In the genomic region with DNA sequence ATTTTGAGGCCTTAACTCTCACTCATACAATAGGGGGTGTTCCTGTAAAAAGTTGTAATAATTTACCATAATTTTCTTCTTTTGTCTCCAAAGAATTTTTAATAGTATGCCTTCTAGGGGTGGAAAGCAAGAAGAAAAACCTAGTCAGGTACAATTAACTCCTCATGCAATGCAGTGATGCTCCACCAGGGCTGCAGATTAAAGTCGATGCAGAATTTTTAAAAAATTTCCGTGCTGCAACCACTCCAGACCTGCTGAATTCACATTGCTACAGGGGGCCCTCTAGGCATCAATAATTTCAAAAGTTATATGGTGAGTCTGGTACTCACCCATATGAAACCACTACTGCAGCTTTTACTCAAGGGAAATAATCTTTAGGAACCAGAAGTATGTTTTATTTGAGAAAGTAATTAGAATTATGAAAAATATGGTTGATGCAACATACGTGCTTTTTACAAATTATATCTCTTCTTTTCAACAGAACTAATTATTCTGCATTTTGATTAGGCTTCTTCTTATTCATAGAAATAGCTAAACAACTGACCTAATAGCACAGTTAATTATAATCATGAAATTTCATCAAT, we compare ENCODE assay signal across 9 cellular contexts.
DNase-seq lines count a peak whose midpoint lies in the region; ATAC-seq, FAIRE-seq and TF ChIP-seq lines count a peak whose summit lies in the region.
"Had no signal": no experiment of that assay in that cellular context is flagged by ENCODE, and none has a peak within 500 bp of the region (broad histone marks: within the 10 kb centered on the region; RNA-seq: fewer than 3 reads in every experiment).

No MANE protein-coding gene starts in this region.

- H2BK20ac ChIP-seq in IMR-90 (ENCODE audit: low read depth, low read length): no peak overlapping the region

- no peak overlapping the region for H3K23ac ChIP-seq in IMR-90 (ENCODE audit: low read depth, low read length)

- CTCF ChIA-PET in IMR-90 (lab: Yijun Ruan, JAX): interaction anchor here (0.6 to 1.0 kb wide), 2 partner anchors 99 to 235 kb away, joined by 3 read pairs; no protein-coding TSS in a partner anchor

- no peak overlapping the region for H3K27ac Mint-ChIP-seq in astrocyte (ENCODE audit: unreplicated experiment)

- no peak overlapping the region for H3K4me2 ChIP-seq in DND-41 (ENCODE audit: insufficient read depth, low read length)
- H3K4me2 ChIP-seq in IMR-90 (ENCODE audit: low read depth, low read length): no peak overlapping the region
- H3K4me2 ChIP-seq in astrocyte (ENCODE audit: low read length): no peak overlapping the region

- no peak for TF ChIP-seq POLR2A in IMR-90 (IDR thresholded peaks at IDR 0.05; ENCODE audit: low read depth, low read length)

- intact Hi-C loops in IMR-90 (cut with micrococcal nuclease): loop anchor here (2.0 to 10.0 kb wide), 5 partner anchors 33 to 1391 kb away; no protein-coding TSS in a partner anchor

- H3K79me2 ChIP-seq in DND-41 (ENCODE audit: insufficient read depth, low read length) (peaks cover 21% of the 10 kb centered on the region), astrocyte (ENCODE audit: insufficient read depth, low read length) (no peaks in the 10 kb centered on the region)

- no peak overlapping the region for H3K4me3 Mint-ChIP-seq in astrocyte (ENCODE audit: unreplicated experiment)

- no peaks in the 10 kb centered on the region for H3K9me3 Mint-ChIP-seq in astrocyte (ENCODE audit: unreplicated experiment)

- no peaks in the 10 kb centered on the region for H3K9me3 ChIP-seq in DND-41 (ENCODE audit: insufficient read depth, low read length, severe bottlenecking)
- no peaks in the 10 kb centered on the region for H3K9me3 ChIP-seq in IMR-90 (ENCODE audit: control insufficient read depth, insufficient read depth, low read length)
- no peaks in the 10 kb centered on the region for H3K9me3 ChIP-seq in astrocyte (ENCODE audit: insufficient read depth, low read depth, low read length)
- no peaks in the 10 kb centered on the region for H3K9me3 ChIP-seq in liver (ENCODE audit: control insufficient read depth in 4 of 4, low read length in 3 of 4)

- no peak overlapping the region for H2AK5ac ChIP-seq in IMR-90 (ENCODE audit: low read depth, low read length)

- POLR2A ChIA-PET in IMR-90 (lab: Charles Lee; ENCODE audit: unreplicated experiment): no interaction called here

- H3K79me1 ChIP-seq in IMR-90 (ENCODE audit: low read depth in 1 of 2, low read length in 2 of 2): no peaks in the 10 kb centered on the region

- H3K4me3 ChIP-seq in DND-41 (ENCODE audit: low read depth in 1 of 2, low read length in 2 of 2) (no peak overlapping the region), IMR-90 (ENCODE audit: insufficient read depth, low read depth, low read length) (no peak overlapping the region), astrocyte (ENCODE audit: insufficient read depth, low read depth, low read length) (no peak overlapping the region), liver (ENCODE audit: low read depth in 1 of 3, low read length in 3 of 3) (no peak overlapping the region)

- no peak overlapping the region for H2BK15ac ChIP-seq in IMR-90 (ENCODE audit: low read depth, low read length)

- H3K36me3 ChIP-seq in DND-41 (ENCODE audit: insufficient read depth, low read length): peaks cover 5% of the 10 kb centered on the region
- H3K36me3 ChIP-seq in IMR-90 (ENCODE audit: control insufficient read depth, insufficient read depth, low read length): no peaks in the 10 kb centered on the region
- no peaks in the 10 kb centered on the region for H3K36me3 ChIP-seq in astrocyte (ENCODE audit: insufficient read depth, low read length)
- no peaks in the 10 kb centered on the region for H3K36me3 ChIP-seq in liver (ENCODE audit: control insufficient read depth in 4 of 4, insufficient read depth in 3 of 4, low read depth in 1 of 4, low read length in 3 of 4)

- H4K5ac ChIP-seq in IMR-90 (ENCODE audit: low read depth, low read length): no peak overlapping the region

- H3K9ac ChIP-seq in DND-41 (ENCODE audit: low read depth, low read length) (no peak overlapping the region), IMR-90 (ENCODE audit: low read depth, low read length) (no peak overlapping the region), astrocyte (ENCODE audit: low read length) (no peak overlapping the region), liver (ENCODE audit: low read depth in 1 of 2, low read length in 2 of 2) (no peak overlapping the region)

- TF ChIP-seq RAD21 in IMR-90 (IDR thresholded peaks at IDR 0.05; ENCODE audit: low read length) (peak; percentile 28; the same call in 1 of the 2 replicates), liver (IDR thresholded peaks at IDR 0.05) (peak; percentile 27 to 52)

- ATAC-seq in DND-41 (ENCODE audit: insufficient read depth, low read depth) (peak; percentile 44; the same call in 1 of the 3 replicates), IMR-90 (ENCODE audit: low read depth) (no peak)

- H4K91ac ChIP-seq in IMR-90 (ENCODE audit: insufficient read depth, low read depth, low read length): no peak overlapping the region

- H2BK5ac ChIP-seq in IMR-90 (ENCODE audit: low read depth, low read length, poor library complexity, severe bottlenecking): no peak overlapping the region

- H3K9me1 ChIP-seq in IMR-90 (ENCODE audit: insufficient read depth, low read length): no peaks in the 10 kb centered on the region; the same call in 1 of the 2 replicates

- H3K27me3 Mint-ChIP-seq in astrocyte (ENCODE audit: low read depth, unreplicated experiment): peaks cover 4% of the 10 kb centered on the region

- TF ChIP-seq CTCF in DND-41 (IDR thresholded peaks at IDR 0.05; ENCODE audit: borderline replicate concordance, extremely low read depth, low read length, poor library complexity, severe bottlenecking): peak; percentile 55
- TF ChIP-seq CTCF in IMR-90 (conservative IDR thresholded peaks at IDR 0.05; ENCODE audit: low read depth, low read length): peak; percentile 29; the same call in 1 of the 2 replicates
- TF ChIP-seq CTCF in astrocyte (IDR thresholded peaks at IDR 0.05; ENCODE audit: insufficient read depth, low read depth, low read length): peak; percentile 56
- TF ChIP-seq CTCF in liver (IDR thresholded peaks at IDR 0.05; ENCODE audit: low read depth, low read length, missing input control): peak; percentile 36

- no peak overlapping the region for H3K14ac ChIP-seq in IMR-90 (replicated peaks; ENCODE audit: low read depth, low read length)

- H3K18ac ChIP-seq in IMR-90 (ENCODE audit: low read depth, low read length): no peak overlapping the region

- no TSS peak for BruUV-seq in IMR-90 (replicated peaks; lab: Mats Ljungman, UMichigan)

- H3K4me1 Mint-ChIP-seq in astrocyte (ENCODE audit: low read depth, unreplicated experiment): no peaks in the 10 kb centered on the region

- no peaks in the 10 kb centered on the region for H3K36me3 Mint-ChIP-seq in astrocyte (ENCODE audit: low read depth, unreplicated experiment)

- no peak overlapping the region for H3K27ac ChIP-seq in DND-41 (ENCODE audit: low read length)
- no peak overlapping the region for H3K27ac ChIP-seq in IMR-90 (ENCODE audit: insufficient read depth, low read length)
- H3K27ac ChIP-seq in astrocyte (ENCODE audit: low read depth, low read length): no peak overlapping the region
- no peak overlapping the region for H3K27ac ChIP-seq in liver (ENCODE audit: low read depth in 1 of 2, low read length in 2 of 2)

- FAIRE-seq in astrocyte (lab: Jason Lieb, UNC): no peak

- WGBS in IMR-90 (ENCODE audit: extremely low coverage in 2 of 2, insufficient read length in 1 of 2), 2 experiments: no CpG with 5 or more reads among the region's 3 CpGs
- WGBS in liver: 62% methylated on average over 3 of the region's 3 CpGs

- no peak overlapping the region for H3K56ac ChIP-seq in IMR-90 (ENCODE audit: extremely low read depth, insufficient read depth, low read length)

- no peak overlapping the region for H2BK120ac ChIP-seq in IMR-90 (ENCODE audit: low read depth, low read length)

- no peak overlapping the region for H3K4ac ChIP-seq in IMR-90 (ENCODE audit: low read depth, low read length)

- in situ Hi-C loops in IMR-90 (cut with MboI; ENCODE audit: low sequenced_read_pairs): no loop called here

- peak; percentile 24 for DNase-seq in DND-41
- peak; percentile 23 for DNase-seq in IMR-90
- no peak for DNase-seq in astrocyte (ENCODE audit: low read depth)
- no peak for DNase-seq in NCI-H1048 (lab: John Stamatoyannopoulos, UW)
- no peak for DNase-seq in NCI-H146 (lab: John Stamatoyannopoulos, UW)
- DNase-seq in T-helper 9 cell: no peak
- DNase-seq in putamen (ENCODE audit: low spot score): no peak
- DNase-seq: Right ventricle myocardium superior had no signal

- no peak overlapping the region for H4K8ac ChIP-seq in IMR-90 (ENCODE audit: low read depth in 2 of 2, low read length in 2 of 2)

- H2AFZ ChIP-seq in DND-41 (ENCODE audit: low read depth, low read length) (no peak overlapping the region), IMR-90 (replicated peaks; ENCODE audit: low read length, poor library complexity) (no peak overlapping the region), astrocyte (ENCODE audit: low read depth, low read length) (no peak overlapping the region)

- H3K27me3 ChIP-seq in DND-41 (ENCODE audit: insufficient read depth, low read length, poor library complexity) (no peaks in the 10 kb centered on the region), IMR-90 (ENCODE audit: control insufficient read depth, insufficient read depth, low read length) (no peaks in the 10 kb centered on the region), astrocyte (ENCODE audit: insufficient read depth, low read length) (no peaks in the 10 kb centered on the region), liver (ENCODE audit: control insufficient read depth in 4 of 4, insufficient read depth in 4 of 4, low read length in 3 of 4) (no peaks in the 10 kb centered on the region)

- peaks cover 34% of the 10 kb centered on the region for H3K4me1 ChIP-seq in DND-41 (ENCODE audit: insufficient read depth, low read length)
- no peaks in the 10 kb centered on the region; the same call in 1 of the 2 replicates for H3K4me1 ChIP-seq in IMR-90 (ENCODE audit: control insufficient read depth, insufficient read depth, low read length)
- H3K4me1 ChIP-seq in astrocyte (ENCODE audit: insufficient read depth, low read length): peaks cover 4% of the 10 kb centered on the region
- peaks cover 0 to 9% (median 5%) of the 10 kb centered on the region in 4 donors for H3K4me1 ChIP-seq in liver (ENCODE audit: control insufficient read depth in 4 of 4, insufficient read depth in 4 of 4, low read length in 3 of 4)

- no peak overlapping the region for H2AK9ac ChIP-seq in IMR-90 (replicated peaks; ENCODE audit: low read depth, low read length, poor library complexity)

- H4K20me1 ChIP-seq in DND-41 (ENCODE audit: insufficient read depth, low read length) (no peaks in the 10 kb centered on the region), IMR-90 (ENCODE audit: insufficient read depth, low read length) (no peaks in the 10 kb centered on the region), astrocyte (ENCODE audit: insufficient read depth, low read length) (no peaks in the 10 kb centered on the region)

- dilution Hi-C loops in IMR-90 (cut with HindIII; ENCODE audit: low sequenced_read_pairs, unreplicated experiment): no loop called here

TF ChIP-seq in liver, 16 proteins besides CTCF, POLR2A, EP300 and RAD21:
- TF ChIP-seq JUND (IDR thresholded peaks at IDR 0.05): no peak
- no peak for TF ChIP-seq HNF4A (conservative IDR thresholded peaks at IDR 0.05)

Comparison
In these comparisons a context has a peak if more than half of its experiments do, and no peak if none do; other contexts are left out.
1. DNase-seq: peak in DND-41 (single experiment) and IMR-90 (single experiment); none in astrocyte (single experiment), NCI-H1048 (single experiment), NCI-H146 (single experiment), T-helper 9 cell (single experiment) and putamen (single experiment).
2. Peak in every context shown above with its lines, with median percentiles within 50 percentile points of each other: CTCF ChIP-seq.